8 cellular contexts compared by ENCODE assay signal in genomic region chr11:62678770-62679696, GRCh38. TPM values are rescaled to one million over a fixed set of nuclear protein-coding genes. Genes with fewer than 3 reads are reported as not detected.
DNase-seq lines count a peak whose midpoint lies in the region; ATAC-seq, FAIRE-seq and TF ChIP-seq lines count a peak whose summit lies in the region.

TSS of gene UBXN1 (minus strand) at chr11:62679073. CDS start at chr11:62678923, 150 bp downstream.

- peak; percentile 62 for TF ChIP-seq POLR2A in esophagus muscularis mucosa (IDR thresholded peaks at IDR 0.05; ENCODE audit: low read depth)

- intact Hi-C loops in esophagus muscularis mucosa (cut with DNase I): no loop called here

- H4K20me1 ChIP-seq in BLaER1 treated with 17β-estradiol and CSF1 and Interleukin-3, amounts not matched to agents 10 nM and 100 nM: peaks cover 0 to 26% (median 16%) of the 10 kb centered on the region in 11 experiments; a peak in 11 of 22 replicates

- H3K27me3 ChIP-seq in BLaER1 treated with 17β-estradiol and CSF1 and Interleukin-3, amounts not matched to agents 10 nM and 100 nM: no peaks in the 10 kb centered on the region
- H3K27me3 ChIP-seq in esophagus muscularis mucosa: no peaks in the 10 kb centered on the region

- in situ Hi-C loops in KBM-7 (cut with MboI; ENCODE audit: low pct_unique_long_range_greater_than_20kb, low sequenced_read_pairs): loop anchor here (25.0 kb wide), 1 partner anchor 292 kb away; no protein-coding TSS in a partner anchor

- 25% methylated on average over 14 of the region's 55 CpGs for WGBS in esophagus muscularis mucosa

- H3K4me3 ChIP-seq in BLaER1 treated with 17β-estradiol and CSF1 and Interleukin-3, amounts not matched to agents 10 nM and 100 nM: peak within 1 kb of the TSS; percentile 81 to 99 (median 97)
- H3K4me3 ChIP-seq in esophagus muscularis mucosa: peak within 1 kb of the TSS; percentile 85 to 99 (median 90)

- no peak for FAIRE-seq in RCC 7860 (lab: Jason Lieb, UNC)

- H3K36me3 ChIP-seq in BLaER1 treated with 17β-estradiol and CSF1 and Interleukin-3, amounts not matched to agents 10 nM and 100 nM: peaks cover 39 to 42% (median 41%) of the 10 kb centered on the region in 11 experiments
- peaks cover 20 to 38% (median 37%) of the 10 kb centered on the region in 4 donors for H3K36me3 ChIP-seq in esophagus muscularis mucosa

- H3K27ac ChIP-seq in BLaER1 treated with 17β-estradiol and CSF1 and Interleukin-3, amounts not matched to agents 10 nM and 100 nM: peak within 1 kb of the TSS; percentile 87 to 96 (median 93)
- peak within 1 kb of the TSS; percentile 85 to 96 (median 93) for H3K27ac ChIP-seq in esophagus muscularis mucosa (replicated peaks in 1 of 4)

- H3K9ac ChIP-seq in BLaER1 treated with 17β-estradiol and CSF1 and Interleukin-3, amounts not matched to agents 10 nM and 100 nM: peak within 1 kb of the TSS; percentile 92 to 98 (median 97)

- DNase-seq in KBM-7 (peak; percentile 91), RCC 7860 (ENCODE audit: low spot score) (peak; percentile 67), esophagus muscularis mucosa (ENCODE audit: extremely low spot score) (peak; percentile 98), myocyte (ENCODE audit: low read depth) (peak; percentile 92)
- peak; percentile 90 to 92 for DNase-seq in activated T-cell treated with anti-CD3 and anti-CD28 coated beads, Interleukin-2, amount 50 U/mL, for 48 hours
- peak; percentile 80 to 82 for DNase-seq in stimulated activated CD8-positive, alpha-beta memory T cell treated with anti-CD3 and anti-CD28 coated beads, Interleukin-7, amount 100 ng/mL, for 4 hours (ENCODE audit: low read depth in 2 of 2)

- peaks cover 35 to 51% (median 46%) of the 10 kb centered on the region in 10 experiments for H3K4me1 ChIP-seq in BLaER1 treated with 17β-estradiol and CSF1 and Interleukin-3, amounts not matched to agents 10 nM and 100 nM
- peaks cover 26 to 46% (median 38%) of the 10 kb centered on the region in 4 donors for H3K4me1 ChIP-seq in esophagus muscularis mucosa

- no peak for TF ChIP-seq EP300 in esophagus muscularis mucosa (IDR thresholded peaks at IDR 0.05)

- TF ChIP-seq CTCF in esophagus muscularis mucosa (IDR thresholded peaks at IDR 0.05): no peak

- no peaks in the 10 kb centered on the region for H3K9me3 ChIP-seq in BLaER1 treated with 17β-estradiol and CSF1 and Interleukin-3, amounts not matched to agents 10 nM and 100 nM (replicated peaks in 1 of 11)
- no peaks in the 10 kb centered on the region for H3K9me3 ChIP-seq in esophagus muscularis mucosa

- ATAC-seq in GM19467 (IDR thresholded peaks at IDR 0.05; ENCODE audit: unreplicated experiment): peak; percentile 66

- peak within 1 kb of the TSS; percentile 71 to 97 (median 92) for H3K4me2 ChIP-seq in BLaER1 treated with 17β-estradiol and CSF1 and Interleukin-3, amounts not matched to agents 10 nM and 100 nM

RNA-seq across cellular contexts. Expression of gene UBXN1, which starts in this region (rescaled TPM):
- total RNA-seq in esophagus muscularis mucosa: 100 to 1,000 TPM; 192 to 277 (median 234) TPM
- 123 and 133 TPM in 2 replicates for total RNA-seq in myocyte
- 116 TPM for polyA plus RNA-seq in myocyte (2012)

Comparison
In these comparisons a context has a peak if more than half of its experiments do, and no peak if none do; other contexts are left out.
1. Peak in every context shown above with its lines: DNase-seq, ATAC-seq, H3K4me3 ChIP-seq and H3K27ac ChIP-seq.